In the genomic region with DNA sequence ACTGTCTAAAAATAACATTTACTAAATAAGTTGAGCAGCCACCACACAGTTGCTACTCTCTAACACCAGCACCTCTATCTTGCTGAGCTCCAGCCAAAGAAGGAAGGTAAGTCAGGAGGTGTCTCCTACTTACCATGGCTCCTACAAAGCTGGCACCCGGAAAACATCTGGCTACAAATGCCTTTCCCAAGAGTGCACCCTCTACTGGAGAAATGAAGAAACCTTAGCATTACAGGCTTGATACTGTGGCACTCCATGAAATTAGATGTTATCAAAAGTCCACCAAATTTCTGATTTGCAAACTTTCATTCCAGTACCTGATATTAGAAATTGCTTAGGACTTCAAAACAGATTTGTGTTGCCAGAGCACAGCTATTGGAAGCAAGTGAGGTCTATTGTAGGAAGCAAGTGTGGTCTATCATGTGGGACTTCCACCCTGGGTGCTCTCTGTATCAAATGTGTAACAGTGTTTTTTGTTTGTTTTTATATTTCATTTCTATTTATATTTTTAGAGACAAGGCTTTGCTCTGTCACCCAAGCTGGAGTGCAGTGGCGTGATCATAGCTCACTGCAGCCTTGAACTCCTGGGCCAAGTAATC, we compare ENCODE assay signal across 7 cellular contexts. TPM values are rescaled to one million over a fixed set of nuclear protein-coding genes. Genes with fewer than 3 reads are reported as not detected.
DNase-seq lines count a peak whose midpoint lies in the region; ATAC-seq, FAIRE-seq and TF ChIP-seq lines count a peak whose summit lies in the region.

No MANE protein-coding gene starts in this region.

- H4K20me1 ChIP-seq in IMR-90 (ENCODE audit: insufficient read depth, low read length) (no peaks in the 10 kb centered on the region), neural progenitor cell (ENCODE audit: low read depth) (no peaks in the 10 kb centered on the region)

- H3K18ac ChIP-seq in IMR-90 (ENCODE audit: low read depth, low read length) = no peak overlapping the region

- H4K91ac ChIP-seq in IMR-90 (ENCODE audit: insufficient read depth, low read depth, low read length) = no peak overlapping the region

- FAIRE-seq in G401.6 (lab: Jason Lieb, UNC) (peak; percentile 21), bronchial epithelial cell (lab: Jason Lieb, UNC) (no peak)

- H3K4me3 ChIP-seq in IMR-90 (ENCODE audit: insufficient read depth, low read depth, low read length) (no peak overlapping the region), bronchial epithelial cell (ENCODE audit: low read depth, low read length) (no peak overlapping the region), neural progenitor cell (no peak overlapping the region)

- H2AK9ac ChIP-seq in IMR-90 (replicated peaks; ENCODE audit: low read depth, low read length, poor library complexity) = no peak overlapping the region

- CTCF ChIA-PET in IMR-90 (lab: Yijun Ruan, JAX) = interaction anchor here (0.7 to 1.8 kb wide), 7 partner anchors 9 to 78 kb away, joined by 3 to 8 read pairs (median 4); partner anchors contain the start of gene RFK

- WGBS in IMR-90 (ENCODE audit: extremely low coverage in 2 of 2, insufficient read length in 1 of 2), 2 experiments = no CpG with 5 or more reads among the region's 2 CpGs

- ATAC-seq in IMR-90 (ENCODE audit: low read depth) (peak; percentile 63), GM21515 (IDR thresholded peaks at IDR 0.05; ENCODE audit: unreplicated experiment) (no peak)

- no peaks in the 10 kb centered on the region for H3K36me3 Mint-ChIP-seq in neural progenitor cell
- H3K36me3 Mint-ChIP-seq in activated T-helper 2 cell treated with anti-CD3 and anti-CD28 coated beads, Interferon-gamma antibody, Interleukin-2, Interleukin-4, amounts not matched to agents 10 μg/mL and 5 μg/mL and 100 μg/mL, durations not matched to agents 14 hours and 24 hours and 36 hours (ENCODE audit: low read depth) = peaks cover 3% of the 10 kb centered on the region

- H3K9me1 ChIP-seq in IMR-90 (ENCODE audit: insufficient read depth, low read length) = no peaks in the 10 kb centered on the region

- H3K79me2 ChIP-seq in neural progenitor cell (ENCODE audit: low read depth) = no peaks in the 10 kb centered on the region

- in situ Hi-C loops in IMR-90 (cut with MboI; ENCODE audit: low sequenced_read_pairs) = no loop called here

- peak; percentile 48 for TF ChIP-seq CTCF in IMR-90 (conservative IDR thresholded peaks at IDR 0.05; ENCODE audit: low read depth, low read length)
- TF ChIP-seq CTCF in bronchial epithelial cell (IDR thresholded peaks at IDR 0.05; ENCODE audit: insufficient read depth, low read length, severe bottlenecking) = peak; percentile 73
- peak; percentile 63 for TF ChIP-seq CTCF in neural progenitor cell (IDR thresholded peaks at IDR 0.05)

- H3K79me1 ChIP-seq in IMR-90 (ENCODE audit: low read depth in 1 of 2, low read length in 2 of 2) = no peaks in the 10 kb centered on the region

- POLR2A ChIA-PET in IMR-90 (lab: Charles Lee; ENCODE audit: unreplicated experiment) = no interaction called here

- H3K23ac ChIP-seq in IMR-90 (ENCODE audit: low read depth, low read length) = no peak overlapping the region

- TF ChIP-seq RAD21 in IMR-90 (IDR thresholded peaks at IDR 0.05; ENCODE audit: low read length) = no peak; the same call in 1 of the 2 replicates

- H2BK120ac ChIP-seq in IMR-90 (ENCODE audit: low read depth, low read length) = no peak overlapping the region

- H2BK15ac ChIP-seq in IMR-90 (ENCODE audit: low read depth, low read length) = no peak overlapping the region

- peaks cover 2% of the 10 kb centered on the region for H3K27me3 Mint-ChIP-seq in neural progenitor cell (ENCODE audit: insufficient read depth, low read depth)
- no peaks in the 10 kb centered on the region for H3K27me3 Mint-ChIP-seq in activated T-helper 2 cell treated with anti-CD3 and anti-CD28 coated beads, Interferon-gamma antibody, Interleukin-2, Interleukin-4, amounts not matched to agents 10 μg/mL and 5 μg/mL and 100 μg/mL, durations not matched to agents 14 hours and 24 hours and 36 hours (ENCODE audit: low read depth)

- no peaks in the 10 kb centered on the region for H3F3A ChIP-seq in neural progenitor cell (ENCODE audit: low read depth)

- H2AK5ac ChIP-seq in IMR-90 (ENCODE audit: low read depth, low read length) = no peak overlapping the region

- H3K4ac ChIP-seq in IMR-90 (ENCODE audit: low read depth, low read length) = no peak overlapping the region

- no peak overlapping the region for H3K27ac Mint-ChIP-seq in neural progenitor cell
- H3K27ac Mint-ChIP-seq in activated T-helper 2 cell treated with anti-CD3 and anti-CD28 coated beads, Interferon-gamma antibody, Interleukin-2, Interleukin-4, amounts not matched to agents 10 μg/mL and 5 μg/mL and 100 μg/mL, durations not matched to agents 14 hours and 24 hours and 36 hours = no peak overlapping the region

- H4K8ac ChIP-seq in IMR-90 (ENCODE audit: low read depth in 2 of 2, low read length in 2 of 2) = no peak overlapping the region

- no peak overlapping the region for H2AFZ ChIP-seq in IMR-90 (replicated peaks; ENCODE audit: low read length, poor library complexity)
- no peak overlapping the region for H2AFZ ChIP-seq in neural progenitor cell (replicated peaks)

- H3K4me1 ChIP-seq in IMR-90 (ENCODE audit: control insufficient read depth, insufficient read depth, low read length) (no peaks in the 10 kb centered on the region), neural progenitor cell (peaks cover 4% of the 10 kb centered on the region)

- dilution Hi-C loops in IMR-90 (cut with HindIII; ENCODE audit: low sequenced_read_pairs, unreplicated experiment) = no loop called here

- H4K5ac ChIP-seq in IMR-90 (ENCODE audit: low read depth, low read length) = no peak overlapping the region

- no peak overlapping the region for H3K9ac ChIP-seq in IMR-90 (ENCODE audit: low read depth, low read length)
- H3K9ac ChIP-seq in neural progenitor cell = no peak overlapping the region

- H3K9me3 ChIP-seq in IMR-90 (ENCODE audit: control insufficient read depth, insufficient read depth, low read length) = no peaks in the 10 kb centered on the region
- no peaks in the 10 kb centered on the region for H3K9me3 ChIP-seq in neural progenitor cell (ENCODE audit: low read depth)

- intact Hi-C loops in IMR-90 (cut with micrococcal nuclease) = no loop called here
- intact Hi-C loops in activated T-helper 2 cell treated with anti-CD3 and anti-CD28 coated beads, Interferon-gamma antibody, Interleukin-2, Interleukin-4, amounts not matched to agents 10 μg/mL and 5 μg/mL and 100 μg/mL, durations not matched to agents 14 hours and 24 hours and 36 hours (cut with micrococcal nuclease) = loop anchor here (10.0 kb wide), 1 partner anchor 1265 kb away; no protein-coding TSS in a partner anchor

- H3K56ac ChIP-seq in IMR-90 (ENCODE audit: extremely low read depth, insufficient read depth, low read length) = no peak overlapping the region

- DNase-seq in IMR-90 (no peak), bronchial epithelial cell (ENCODE audit: low read depth) (peak; percentile 42), neural progenitor cell (ENCODE audit: low spot score) (peak; percentile 29), NCI-H446 treated with DMSO at 0.1 percent for 48 hours (lab: John Stamatoyannopoulos, UW) (no peak)
- no peak for DNase-seq in activated T-helper 2 cell treated with anti-CD3 and anti-CD28 coated beads, Interferon-gamma antibody, Interleukin-2, Interleukin-4, amounts not matched to agents 10 μg/mL and 5 μg/mL and 100 μg/mL, durations not matched to agents 14 hours and 24 hours and 36 hours (ENCODE audit: low spot score)

- no peaks in the 10 kb centered on the region for H3K27me3 ChIP-seq in IMR-90 (ENCODE audit: control insufficient read depth, insufficient read depth, low read length)
- no peaks in the 10 kb centered on the region for H3K27me3 ChIP-seq in bronchial epithelial cell (ENCODE audit: control insufficient read depth, insufficient read depth, low read length)
- H3K27me3 ChIP-seq in neural progenitor cell = no peaks in the 10 kb centered on the region

- H3K36me3 ChIP-seq in IMR-90 (ENCODE audit: control insufficient read depth, insufficient read depth, low read length) = no peaks in the 10 kb centered on the region
- no peaks in the 10 kb centered on the region for H3K36me3 ChIP-seq in bronchial epithelial cell (ENCODE audit: control insufficient read depth, insufficient read depth, low read length)
- H3K36me3 ChIP-seq in neural progenitor cell = no peaks in the 10 kb centered on the region

- BruUV-seq in IMR-90 (replicated peaks; lab: Mats Ljungman, UMichigan) = no TSS peak

- H2BK20ac ChIP-seq in IMR-90 (ENCODE audit: low read depth, low read length) = no peak overlapping the region

- no peak overlapping the region for H2BK5ac ChIP-seq in IMR-90 (ENCODE audit: low read depth, low read length, poor library complexity, severe bottlenecking)

- H3K4me1 Mint-ChIP-seq in neural progenitor cell = no peaks in the 10 kb centered on the region
- peaks cover 40% of the 10 kb centered on the region for H3K4me1 Mint-ChIP-seq in activated T-helper 2 cell treated with anti-CD3 and anti-CD28 coated beads, Interferon-gamma antibody, Interleukin-2, Interleukin-4, amounts not matched to agents 10 μg/mL and 5 μg/mL and 100 μg/mL, durations not matched to agents 14 hours and 24 hours and 36 hours (ENCODE audit: low read depth)

- H3K14ac ChIP-seq in IMR-90 (replicated peaks; ENCODE audit: low read depth, low read length) = no peak overlapping the region

- no peak for TF ChIP-seq POLR2A in IMR-90 (IDR thresholded peaks at IDR 0.05; ENCODE audit: low read depth, low read length)

- H3K9me3 Mint-ChIP-seq in neural progenitor cell = peaks cover 2% of the 10 kb centered on the region
- no peaks in the 10 kb centered on the region for H3K9me3 Mint-ChIP-seq in activated T-helper 2 cell treated with anti-CD3 and anti-CD28 coated beads, Interferon-gamma antibody, Interleukin-2, Interleukin-4, amounts not matched to agents 10 μg/mL and 5 μg/mL and 100 μg/mL, durations not matched to agents 14 hours and 24 hours and 36 hours

- H3K27ac ChIP-seq in IMR-90 (ENCODE audit: insufficient read depth, low read length) (no peak overlapping the region), neural progenitor cell (no peak overlapping the region)

- no peak overlapping the region for H3K4me3 Mint-ChIP-seq in neural progenitor cell
- H3K4me3 Mint-ChIP-seq in activated T-helper 2 cell treated with anti-CD3 and anti-CD28 coated beads, Interferon-gamma antibody, Interleukin-2, Interleukin-4, amounts not matched to agents 10 μg/mL and 5 μg/mL and 100 μg/mL, durations not matched to agents 14 hours and 24 hours and 36 hours (ENCODE audit: low read depth) = no peak overlapping the region

- H3K4me2 ChIP-seq in IMR-90 (ENCODE audit: low read depth, low read length) = no peak overlapping the region
- no peak overlapping the region for H3K4me2 ChIP-seq in neural progenitor cell

RNA-seq across cellular contexts. Expression of gene RFK, which starts 25.7 kb away (rescaled TPM):
- total RNA-seq in IMR-90 (2012; rRNA removed) = 13.8 and 29.2 TPM in 2 replicates
- 8.8 and 10.3 TPM in 2 replicates for polyA plus RNA-seq in IMR-90 (2012; rRNA removed)
- polyA plus RNA-seq in IMR-90 (2012; cell fraction: cytosol; rRNA removed) = 5.1 and 7.3 TPM in 2 replicates
- polyA plus RNA-seq in IMR-90 (2012; cell fraction: nucleus; rRNA removed; ENCODE audit: low replicate concordance) = 2.7 and 3.2 TPM in 2 replicates
- 22.3 and 28.7 TPM in 2 replicates for total RNA-seq in bronchial epithelial cell
- total RNA-seq in neural progenitor cell (ENCODE audit: low replicate concordance) = 18.7 and 24.7 TPM in 2 replicates
- 14.9 and 17.1 TPM in 2 replicates for total RNA-seq in activated T-helper 2 cell treated with anti-CD3 and anti-CD28 coated beads, Interferon-gamma antibody, Interleukin-2, Interleukin-4, amounts not matched to agents 10 μg/mL and 5 μg/mL and 100 μg/mL, durations not matched to agents 14 hours and 24 hours and 36 hours

RNA-seq across cellular contexts. Expression of gene GCNT1, which starts 39.1 kb away (rescaled TPM):
- total RNA-seq in IMR-90 (2012; rRNA removed) = 10.0 and 46.6 TPM in 2 replicates
- 9.3 and 12.5 TPM in 2 replicates for polyA plus RNA-seq in IMR-90 (2012; rRNA removed)
- polyA plus RNA-seq in IMR-90 (2012; cell fraction: cytosol; rRNA removed) = 2.9 and 4.5 TPM in 2 replicates
- polyA plus RNA-seq in IMR-90 (2012; cell fraction: nucleus; rRNA removed; ENCODE audit: low replicate concordance) = 1.8 and 7.6 TPM in 2 replicates
- total RNA-seq in bronchial epithelial cell = 3.7 and 4.5 TPM in 2 replicates
- 14.2 and 25.5 TPM in 2 replicates for total RNA-seq in neural progenitor cell (ENCODE audit: low replicate concordance)
- total RNA-seq in activated T-helper 2 cell treated with anti-CD3 and anti-CD28 coated beads, Interferon-gamma antibody, Interleukin-2, Interleukin-4, amounts not matched to agents 10 μg/mL and 5 μg/mL and 100 μg/mL, durations not matched to agents 14 hours and 24 hours and 36 hours = 12.1 and 15.0 TPM in 2 replicates

Comparison
In these comparisons a context has a peak if more than half of its experiments do, and no peak if none do; other contexts are left out.
1. DNase-seq: peak in bronchial epithelial cell (single experiment) and neural progenitor cell (single experiment); none in IMR-90 (single experiment), NCI-H446 treated with DMSO at 0.1 percent for 48 hours (single experiment) and activated T-helper 2 cell treated with anti-CD3 and anti-CD28 coated beads, Interferon-gamma antibody, Interleukin-2, Interleukin-4, amounts not matched to agents 10 μg/mL and 5 μg/mL and 100 μg/mL, durations not matched to agents 14 hours and 24 hours and 36 hours (single experiment).
2. Peak in every context shown above with its lines, with median percentiles within 50 percentile points of each other: CTCF ChIP-seq.